Comparison of ENCODE assay signal across 8 cellular contexts in the genomic region with DNA sequence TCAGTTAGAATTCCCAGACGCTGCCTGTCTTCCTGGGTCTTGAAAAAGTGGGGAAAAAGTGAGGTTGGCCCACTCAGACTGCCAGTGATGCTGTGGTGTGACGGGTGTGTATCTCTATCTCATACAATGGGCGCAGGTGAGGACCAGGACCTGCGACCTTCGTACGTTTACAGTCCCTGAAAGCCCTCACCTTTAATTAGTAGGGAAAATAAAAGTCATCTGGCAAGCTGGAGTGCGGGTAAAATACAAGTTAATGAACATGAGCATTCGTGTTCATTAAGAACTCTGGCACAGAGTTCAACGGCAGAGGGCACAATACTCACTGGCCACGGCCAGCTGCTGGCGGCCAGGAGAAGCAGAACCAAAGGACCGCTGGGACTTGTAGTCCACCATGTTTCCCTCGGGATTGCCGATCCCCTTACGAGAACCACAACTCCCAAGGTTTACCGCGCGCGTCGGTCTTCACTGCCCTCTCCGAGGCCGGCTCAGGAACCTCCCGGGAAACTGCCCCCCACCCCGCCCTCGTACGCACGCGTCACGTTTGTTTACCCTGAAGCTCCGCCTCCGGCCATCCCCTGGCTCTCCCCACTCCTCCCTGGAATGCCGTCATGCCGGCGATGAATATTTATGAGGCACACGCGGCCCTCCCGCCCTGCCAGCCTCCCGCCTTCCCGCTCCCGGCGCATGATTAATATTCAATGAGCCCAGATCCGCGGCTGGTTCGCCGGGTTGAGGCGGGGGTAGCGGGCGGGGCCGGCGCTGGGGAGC. TPM values are rescaled to one million over a fixed set of nuclear protein-coding genes. Genes with fewer than 3 reads are reported as not detected.
DNase-seq lines count a peak whose midpoint lies in the region; ATAC-seq and TF ChIP-seq lines count a peak whose summit lies in the region.

No MANE protein-coding gene starts in this region.

- WGBS in liver: 1% methylated on average over 50 of the region's 50 CpGs

- H3K9ac ChIP-seq in liver (ENCODE audit: low read depth in 1 of 2, low read length in 2 of 2): peak overlapping the region; percentile 2 to 35

- H3K4me3 Mint-ChIP-seq in CD4-positive, alpha-beta memory T cell: peak overlapping the region; percentile 87 to 97 (median 92)
- peak overlapping the region; percentile 86 for H3K4me3 Mint-ChIP-seq in activated CD4-positive, alpha-beta memory T cell treated with anti-CD3 and anti-CD28 coated beads, Interleukin-2, amount 10 ng/mL, durations not matched to agents 7 days and 5 days

- H3K27ac Mint-ChIP-seq in CD4-positive, alpha-beta memory T cell: peak overlapping the region; percentile 93 to 99 (median 98)
- H3K27ac Mint-ChIP-seq in activated CD4-positive, alpha-beta memory T cell treated with anti-CD3 and anti-CD28 coated beads, Interleukin-2, amount 10 ng/mL, durations not matched to agents 7 days and 5 days: peak overlapping the region; percentile 80

- intact Hi-C loops in CD4-positive, alpha-beta memory T cell (cut with micrococcal nuclease): loop anchor here (1.0 to 2.0 kb wide), 12 partner anchors 88 to 1255 kb away; a partner anchor contains a TSS
- intact Hi-C loops in dorsolateral prefrontal cortex (cut with DNase I): loop anchor here (1.0 to 10.0 kb wide), 10 partner anchors 25 to 530 kb away; a partner anchor contains a TSS

- ATAC-seq in GM19452 (IDR thresholded peaks at IDR 0.05; ENCODE audit: unreplicated experiment) (peak; percentile 62), HG03575 (IDR thresholded peaks at IDR 0.05; ENCODE audit: extremely low read depth, insufficient number of reproducible peaks, low FRiP score, unreplicated experiment) (peak; percentile 49)

- TF ChIP-seq RAD21 in liver (IDR thresholded peaks at IDR 0.05): peak; percentile 90 to 98

- no peaks in the 10 kb centered on the region for H3K9me3 ChIP-seq in CD4-positive, alpha-beta memory T cell (ENCODE audit: control insufficient read depth in 1 of 2, low read length in 2 of 2)
- H3K9me3 ChIP-seq in liver (ENCODE audit: control insufficient read depth in 4 of 4, low read length in 3 of 4): no peaks in the 10 kb centered on the region

- peak; percentile 71 to 98 (median 90) for TF ChIP-seq CTCF in dorsolateral prefrontal cortex (IDR thresholded peaks at IDR 0.05 in 54 of 56, conservative IDR thresholded peaks at IDR 0.05 in 2 of 56; ENCODE audit: low read depth in 1 of 56, partially characterized antibody in 56 of 56)
- TF ChIP-seq CTCF in liver (IDR thresholded peaks at IDR 0.05; ENCODE audit: low read depth, low read length, missing input control): peak; percentile 82

- H3K36me3 Mint-ChIP-seq in CD4-positive, alpha-beta memory T cell: peaks cover 0 to 8% of the 10 kb centered on the region in 2 donors
- H3K36me3 Mint-ChIP-seq in activated CD4-positive, alpha-beta memory T cell treated with anti-CD3 and anti-CD28 coated beads, Interleukin-2, amount 10 ng/mL, durations not matched to agents 7 days and 5 days (ENCODE audit: low read depth): peaks cover 4% of the 10 kb centered on the region

- H3K27me3 ChIP-seq in CD4-positive, alpha-beta memory T cell (ENCODE audit: insufficient read depth, low read length): no peaks in the 10 kb centered on the region
- no peaks in the 10 kb centered on the region for H3K27me3 ChIP-seq in dorsolateral prefrontal cortex
- no peaks in the 10 kb centered on the region for H3K27me3 ChIP-seq in liver (ENCODE audit: control insufficient read depth in 4 of 4, insufficient read depth in 4 of 4, low read length in 3 of 4)

- peaks cover 19 to 39% (median 24%) of the 10 kb centered on the region in 4 donors for H3K4me1 Mint-ChIP-seq in CD4-positive, alpha-beta memory T cell
- peaks cover 34% of the 10 kb centered on the region for H3K4me1 Mint-ChIP-seq in activated CD4-positive, alpha-beta memory T cell treated with anti-CD3 and anti-CD28 coated beads, Interleukin-2, amount 10 ng/mL, durations not matched to agents 7 days and 5 days

- CTCF ChIA-PET in CD4-positive, alpha-beta memory T cell (lab: Charles Lee; ENCODE audit: partially characterized antibody): interaction anchor here (0.6 to 3.9 kb wide), 18 partner anchors 8 to 724 kb away, joined by 3 to 39 read pairs (median 4); no protein-coding TSS in a partner anchor
- CTCF ChIA-PET in activated CD4-positive, alpha-beta memory T cell treated with anti-CD3 and anti-CD28 coated beads, Interleukin-2, amount 10 ng/mL, durations not matched to agents 7 days and 5 days (lab: Charles Lee): interaction anchor here (0.6 to 5.5 kb wide), 25 partner anchors 9 to 725 kb away, joined by 3 to 55 read pairs (median 4); no protein-coding TSS in a partner anchor

- peak overlapping the region; percentile 8 to 71 for H3K4me3 ChIP-seq in CD4-positive, alpha-beta memory T cell (ENCODE audit: low read length in 2 of 2)
- H3K4me3 ChIP-seq in dorsolateral prefrontal cortex (peak overlapping the region; percentile 39 to 91 (median 72)), liver (ENCODE audit: low read depth in 1 of 3, low read length in 3 of 3) (peak overlapping the region in 1 of 3 donors; percentile 100)

- H3K27me3 Mint-ChIP-seq in CD4-positive, alpha-beta memory T cell: no peaks in the 10 kb centered on the region
- H3K27me3 Mint-ChIP-seq in activated CD4-positive, alpha-beta memory T cell treated with anti-CD3 and anti-CD28 coated beads, Interleukin-2, amount 10 ng/mL, durations not matched to agents 7 days and 5 days: peaks cover 20% of the 10 kb centered on the region

- H3K9me3 Mint-ChIP-seq in CD4-positive, alpha-beta memory T cell: no peaks in the 10 kb centered on the region
- no peaks in the 10 kb centered on the region for H3K9me3 Mint-ChIP-seq in activated CD4-positive, alpha-beta memory T cell treated with anti-CD3 and anti-CD28 coated beads, Interleukin-2, amount 10 ng/mL, durations not matched to agents 7 days and 5 days

- H3K4me1 ChIP-seq in CD4-positive, alpha-beta memory T cell (ENCODE audit: insufficient read depth, low read length): peaks cover 25% of the 10 kb centered on the region
- H3K4me1 ChIP-seq in liver (ENCODE audit: control insufficient read depth in 4 of 4, insufficient read depth in 4 of 4, low read length in 3 of 4): peaks cover 2 to 31% (median 7%) of the 10 kb centered on the region in 4 donors

- H3K36me3 ChIP-seq in CD4-positive, alpha-beta memory T cell (ENCODE audit: insufficient read depth, low read length): no peaks in the 10 kb centered on the region
- H3K36me3 ChIP-seq in liver (ENCODE audit: control insufficient read depth in 4 of 4, insufficient read depth in 3 of 4, low read depth in 1 of 4, low read length in 3 of 4): no peaks in the 10 kb centered on the region

- H3K27ac ChIP-seq in CD4-positive, alpha-beta memory T cell (ENCODE audit: low read depth, low read length): peak overlapping the region; percentile 76
- H3K27ac ChIP-seq in dorsolateral prefrontal cortex: peak overlapping the region; percentile 77 to 98 (median 93)
- H3K27ac ChIP-seq in liver (ENCODE audit: low read depth in 1 of 2, low read length in 2 of 2): peak overlapping the region; percentile 92 to 97

- DNase-seq in CD4-positive, alpha-beta memory T cell: peak; percentile 89 to 93 (median 92)
- DNase-seq in NCI-H82 (lab: John Stamatoyannopoulos, UW) (peak; percentile 100), dorsolateral prefrontal cortex (peak; percentile 99 to 100 (median 100))
- DNase-seq in activated CD4-positive, alpha-beta memory T cell treated with anti-CD3 and anti-CD28 coated beads, Interleukin-2, amount 10 ng/mL, durations not matched to agents 7 days and 5 days: peak; percentile 91
- DNase-seq in stimulated activated CD4-positive, alpha-beta T cell treated with anti-CD3 and anti-CD28 coated beads, Interleukin-4, amount 100 ng/mL, for 1 hour: peak; percentile 88

- POLR2A ChIA-PET in CD4-positive, alpha-beta memory T cell (lab: Charles Lee; ENCODE audit: partially characterized antibody): interaction anchor here (0.6 to 3.1 kb wide), 16 partner anchors 88 to 1256 kb away, joined by 3 to 23 read pairs (median 4); a partner anchor contains a TSS
- POLR2A ChIA-PET in activated CD4-positive, alpha-beta memory T cell treated with anti-CD3 and anti-CD28 coated beads, Interleukin-2, amount 10 ng/mL, durations not matched to agents 7 days and 5 days (lab: Charles Lee): interaction anchor here (0.7 to 2.4 kb wide), 9 partner anchors 12 to 268 kb away, joined by 3 to 8 read pairs (median 4); a partner anchor contains a TSS

TF ChIP-seq in liver, 16 proteins besides CTCF, POLR2A, EP300 and RAD21 (continues in another document):
- TF ChIP-seq RXRA (IDR thresholded peaks at IDR 0.05) (peak; percentile 83 to 95), YY1 (IDR thresholded peaks at IDR 0.05) (peak; percentile 94), JUND (IDR thresholded peaks at IDR 0.05) (peak; percentile 50 to 87), FOXA2 (IDR thresholded peaks at IDR 0.05) (peak; percentile 84), EGR1 (IDR thresholded peaks at IDR 0.05; ENCODE audit: low read depth in 2 of 2) (no peak), NR2F2 (IDR thresholded peaks at IDR 0.05) (peak; percentile 65), HNF4G (IDR thresholded peaks at IDR 0.05) (no peak), GABPA (IDR thresholded peaks at IDR 0.05 in 1 of 2, conservative IDR thresholded peaks at IDR 0.05 in 1 of 2) (peak in 1 of 2 donors; percentile 37), FOXA1 (IDR thresholded peaks at IDR 0.05) (peak; percentile 91), TAF1 (conservative IDR thresholded peaks at IDR 0.05) (no peak), HNF4A (conservative IDR thresholded peaks at IDR 0.05) (peak; percentile 39 to 63)
- TF ChIP-seq, protein P1, sequence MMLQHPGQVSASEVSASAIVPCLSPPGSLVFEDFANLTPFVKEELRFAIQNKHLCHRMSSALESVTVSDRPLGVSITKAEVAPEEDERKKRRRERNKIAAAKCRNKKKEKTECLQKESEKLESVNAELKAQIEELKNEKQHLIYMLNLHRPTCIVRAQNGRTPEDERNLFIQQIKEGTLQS (IDR thresholded peaks at IDR 0.05): peak; percentile 77
- TF ChIP-seq, protein P2, sequence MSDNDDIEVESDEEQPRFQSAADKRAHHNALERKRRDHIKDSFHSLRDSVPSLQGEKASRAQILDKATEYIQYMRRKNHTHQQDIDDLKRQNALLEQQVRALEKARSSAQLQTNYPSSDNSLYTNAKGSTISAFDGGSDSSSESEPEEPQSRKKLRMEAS (IDR thresholded peaks at IDR 0.05): peak; percentile 83

RNA-seq across cellular contexts. Expression of a gene that starts 0.5 kb away (rescaled TPM):
- 1 to 10 TPM; 6.3 to 7.8 TPM for total RNA-seq in CD4-positive, alpha-beta memory T cell
- under 1 TPM in 1 of 2 donors, not detected in 1; 0.36 TPM for polyA plus RNA-seq in CD4-positive, alpha-beta memory T cell
- total RNA-seq in activated CD4-positive, alpha-beta memory T cell treated with anti-CD3 and anti-CD28 coated beads, Interleukin-2, amount 10 ng/mL, durations not matched to agents 7 days and 5 days: 1 to 10 TPM; 8.1 to 8.9 TPM
- total RNA-seq in dorsolateral prefrontal cortex: 100 to 1,000 TPM in 66 of 120 experiments, 10 to 100 TPM in 54; 42.7 to 292 (median 103) TPM
- total RNA-seq in liver: 10 to 100 TPM; 10.5 to 14.5 TPM
- polyA plus RNA-seq in liver: 1 to 10 TPM; 4.2 to 6.8 TPM
